Comparison of ENCODE assay signal across 8 cellular contexts in the genomic region with DNA sequence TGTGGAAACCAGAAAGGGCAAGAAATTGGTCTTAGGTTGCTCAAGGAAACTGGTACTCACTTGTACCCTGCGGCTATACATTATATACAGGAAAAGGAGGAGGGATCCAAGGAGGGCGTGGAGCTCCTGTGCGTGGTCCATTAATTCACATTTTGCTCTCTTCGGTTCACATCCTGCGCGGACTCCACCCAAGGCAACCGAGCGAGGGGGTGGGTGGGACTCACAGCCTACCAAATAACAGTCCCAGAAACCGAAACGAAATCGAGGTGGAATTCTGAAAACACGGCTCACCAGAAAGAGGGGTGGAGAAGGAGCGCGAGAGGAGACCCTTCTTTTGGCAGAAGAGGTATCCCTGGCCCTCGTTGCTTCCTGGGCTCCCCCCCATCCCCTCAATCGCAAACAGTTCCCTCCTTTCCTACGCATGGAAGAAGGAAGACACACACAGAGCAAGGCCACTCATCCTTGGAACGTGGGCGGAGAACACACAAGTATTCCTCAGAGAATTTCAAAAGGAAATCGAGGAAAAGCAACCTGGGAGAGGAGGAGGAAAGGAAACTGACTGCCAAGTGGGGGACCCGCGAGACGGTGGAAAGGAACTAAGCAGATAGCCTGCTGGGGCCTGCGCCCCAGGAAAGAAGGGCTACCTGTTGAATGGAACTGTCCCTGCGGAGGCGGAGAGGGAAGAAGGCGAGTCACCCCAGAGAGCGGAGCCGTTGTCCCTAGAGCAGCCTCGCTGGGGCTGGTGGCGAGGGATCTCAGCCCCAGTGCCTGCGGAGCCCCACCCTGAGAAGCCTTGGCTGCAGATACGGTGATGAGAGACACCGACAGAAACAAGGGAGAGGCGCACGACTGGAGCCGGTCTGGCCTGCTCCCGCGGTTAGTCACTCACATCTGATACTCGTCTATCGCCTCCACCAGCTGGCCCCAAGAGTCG. TPM values are rescaled to one million over a fixed set of nuclear protein-coding genes. Genes with fewer than 3 reads are reported as not detected.
DNase-seq lines count a peak whose midpoint lies in the region; ATAC-seq and TF ChIP-seq lines count a peak whose summit lies in the region.

No MANE protein-coding gene starts in this region.

- DNase-seq in GM19238 (ENCODE audit: insufficient read length, low spot score): peak; percentile 37
- peak; percentile 59 for DNase-seq in NCI-H748 treated with DMSO at 0.1 percent for 48 hours (lab: John Stamatoyannopoulos, UW)
- peak; percentile 75 for DNase-seq in activated CD8-positive, alpha-beta T cell treated with anti-CD3 and anti-CD28 coated beads for 36 hours
- peak; percentile 74 for DNase-seq in ecto neural progenitor cell (ENCODE audit: low spot score)
- peak; percentile 67 to 70 for DNase-seq in lung microvascular endothelial cell (ENCODE audit: low read depth in 2 of 2)
- peak; percentile 20 for DNase-seq in stimulated activated CD8-positive, alpha-beta memory T cell treated with anti-CD3 and anti-CD28 coated beads, Interleukin-15, amount 100 ng/mL, for 1 hour (ENCODE audit: low read depth)

- H3K27me3 Mint-ChIP-seq in activated CD8-positive, alpha-beta T cell treated with anti-CD3 and anti-CD28 coated beads for 36 hours: no peaks in the 10 kb centered on the region

- intact Hi-C loops in activated CD8-positive, alpha-beta T cell treated with anti-CD3 and anti-CD28 coated beads for 36 hours (cut with micrococcal nuclease): loop anchor here (5.0 to 10.0 kb wide), 2 partner anchors 54 to 247 kb away; no protein-coding TSS in a partner anchor

- no peaks in the 10 kb centered on the region for H3K9me3 Mint-ChIP-seq in activated CD8-positive, alpha-beta T cell treated with anti-CD3 and anti-CD28 coated beads for 36 hours

- POLR2A ChIA-PET in activated CD8-positive, alpha-beta T cell treated with anti-CD3 and anti-CD28 coated beads for 36 hours (lab: Charles Lee): interaction anchor here (1.0 to 2.4 kb wide), 6 partner anchors 16 to 68 kb away, joined by 3 to 23 read pairs (median 6); no protein-coding TSS in a partner anchor

- H3K36me3 ChIP-seq in BLaER1: peaks cover 21% of the 10 kb centered on the region

- peaks cover 26% of the 10 kb centered on the region for H3K4me1 ChIP-seq in BLaER1

- peak overlapping the region; percentile 86 for H3K4me2 ChIP-seq in BLaER1

- H3K27ac Mint-ChIP-seq in activated CD8-positive, alpha-beta T cell treated with anti-CD3 and anti-CD28 coated beads for 36 hours: peak overlapping the region; percentile 100

- peak overlapping the region; percentile 94 for H3K4me3 Mint-ChIP-seq in activated CD8-positive, alpha-beta T cell treated with anti-CD3 and anti-CD28 coated beads for 36 hours

- H3K4me3 ChIP-seq in BLaER1: peak overlapping the region; percentile 97

- CTCF ChIA-PET in activated CD8-positive, alpha-beta T cell treated with anti-CD3 and anti-CD28 coated beads for 36 hours (lab: Charles Lee): interaction anchor here (1.1 to 1.8 kb wide), 2 partner anchors 77 kb away, joined by 4 to 7 read pairs; no protein-coding TSS in a partner anchor

- peaks cover 46% of the 10 kb centered on the region for H3K36me3 Mint-ChIP-seq in activated CD8-positive, alpha-beta T cell treated with anti-CD3 and anti-CD28 coated beads for 36 hours (ENCODE audit: low read depth)

- peak overlapping the region; percentile 82 for H3K27ac ChIP-seq in BLaER1

- peak; percentile 30 for ATAC-seq in HG03378 (IDR thresholded peaks at IDR 0.05; ENCODE audit: unreplicated experiment)
- peak; percentile 45 for ATAC-seq in activated CD8-positive, alpha-beta T cell treated with anti-CD3 and anti-CD28 coated beads for 36 hours

- 0 out of 2 replicates have a peak, but pooled peaks cover 5% of the 10 kb centered on the region for H4K20me1 ChIP-seq in BLaER1

- H3K9ac ChIP-seq in BLaER1: peak overlapping the region; percentile 92

- H3K4me1 Mint-ChIP-seq in activated CD8-positive, alpha-beta T cell treated with anti-CD3 and anti-CD28 coated beads for 36 hours (ENCODE audit: low read depth): peaks cover 41% of the 10 kb centered on the region

- H3K9me3 ChIP-seq in BLaER1: peaks cover 7% of the 10 kb centered on the region; the same call in 1 of the 2 replicates

- TF ChIP-seq CTCF in activated CD8-positive, alpha-beta T cell treated with anti-CD3 and anti-CD28 coated beads for 36 hours (IDR thresholded peaks at IDR 0.05): no peak

- no peaks in the 10 kb centered on the region for H3K27me3 ChIP-seq in BLaER1

RNA-seq across cellular contexts. Expression of gene AIDA, which starts 0.7 kb away (rescaled TPM):
- total RNA-seq in activated CD8-positive, alpha-beta T cell treated with anti-CD3 and anti-CD28 coated beads for 36 hours: 10 to 100 TPM; 54.3 to 61.6 TPM
- 28.3 and 33.9 TPM in 2 replicates for total RNA-seq in lung microvascular endothelial cell

RNA-seq across cellular contexts. Expression of gene BROX, which starts 0.8 kb away (rescaled TPM):
- total RNA-seq in activated CD8-positive, alpha-beta T cell treated with anti-CD3 and anti-CD28 coated beads for 36 hours: 10 to 100 TPM; 25.7 to 32.8 TPM
- total RNA-seq in lung microvascular endothelial cell: 27.0 and 34.5 TPM in 2 replicates

RNA-seq across cellular contexts. Expression of gene FAM177B, which starts 25.4 kb away (rescaled TPM):
- not detected for total RNA-seq in activated CD8-positive, alpha-beta T cell treated with anti-CD3 and anti-CD28 coated beads for 36 hours
- not detected in 2 replicates for total RNA-seq in lung microvascular endothelial cell

Comparison
In these comparisons a context has a peak if more than half of its experiments do, and no peak if none do; other contexts are left out.
1. Peak in every context shown above with its lines: DNase-seq, ATAC-seq, H3K4me3 ChIP-seq and H3K27ac ChIP-seq.
2. DNase-seq: peak in every context shown above with its lines; median percentile 75 in activated CD8-positive, alpha-beta T cell treated with anti-CD3 and anti-CD28 coated beads for 36 hours; 74 in ecto neural progenitor cell; 68 in lung microvascular endothelial cell; 59 in NCI-H748 treated with DMSO at 0.1 percent for 48 hours; 37 in GM19238; 20 in stimulated activated CD8-positive, alpha-beta memory T cell treated with anti-CD3 and anti-CD28 coated beads, Interleukin-15, amount 100 ng/mL, for 1 hour.